Comparison of ENCODE assay signal across 1 cellular context in the genomic region with DNA sequence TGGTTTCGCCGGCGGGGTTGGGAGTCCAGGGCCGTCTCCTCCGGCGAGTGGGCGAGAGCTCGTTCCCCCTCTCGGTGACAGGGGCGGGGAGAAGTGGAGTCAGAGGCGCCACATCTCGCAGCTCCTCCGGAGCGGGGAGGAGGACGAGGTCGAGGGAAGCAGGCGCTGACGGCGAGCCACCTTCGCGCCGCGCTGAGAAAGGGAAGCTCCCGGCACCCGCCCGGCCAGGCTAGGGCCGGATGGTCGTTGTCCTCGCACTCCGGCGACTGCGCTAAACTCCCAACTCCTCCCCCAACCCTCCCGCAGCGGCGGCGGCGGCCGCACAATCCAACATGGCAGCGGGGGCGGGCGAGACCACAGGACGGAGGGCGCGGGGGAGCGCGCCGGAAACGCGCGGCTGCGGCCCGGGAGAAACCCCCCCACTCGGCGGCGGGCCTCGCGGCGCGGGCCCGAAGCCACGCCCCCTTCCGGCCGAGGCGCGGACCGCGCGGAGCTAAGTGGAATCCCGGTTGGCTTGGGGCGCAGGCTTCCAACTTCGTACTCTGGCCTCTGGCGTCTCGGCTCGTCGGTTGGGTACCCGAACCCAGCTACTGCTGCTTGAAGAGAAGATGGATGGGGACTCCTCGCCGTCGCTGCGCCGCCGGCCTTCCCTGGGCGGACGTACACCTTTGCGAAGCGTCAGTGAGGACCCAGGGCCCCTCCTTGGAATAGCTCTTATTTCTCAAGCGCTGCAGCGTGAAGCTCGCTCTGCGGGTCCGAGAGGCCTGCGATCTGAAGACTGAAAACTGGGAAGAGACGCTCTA.
TF ChIP-seq lines count a peak whose summit lies in the region.

A gene (minus strand): TSS at position 270 of the 803 bp plus-strand sequence. CDS start 269 bp downstream, at position 1.

TF ChIP-seq in HepG2, 621 proteins besides CTCF, POLR2A, EP300 and RAD21 (continued from another document and continues in another):
- TF ChIP-seq, protein P1, sequence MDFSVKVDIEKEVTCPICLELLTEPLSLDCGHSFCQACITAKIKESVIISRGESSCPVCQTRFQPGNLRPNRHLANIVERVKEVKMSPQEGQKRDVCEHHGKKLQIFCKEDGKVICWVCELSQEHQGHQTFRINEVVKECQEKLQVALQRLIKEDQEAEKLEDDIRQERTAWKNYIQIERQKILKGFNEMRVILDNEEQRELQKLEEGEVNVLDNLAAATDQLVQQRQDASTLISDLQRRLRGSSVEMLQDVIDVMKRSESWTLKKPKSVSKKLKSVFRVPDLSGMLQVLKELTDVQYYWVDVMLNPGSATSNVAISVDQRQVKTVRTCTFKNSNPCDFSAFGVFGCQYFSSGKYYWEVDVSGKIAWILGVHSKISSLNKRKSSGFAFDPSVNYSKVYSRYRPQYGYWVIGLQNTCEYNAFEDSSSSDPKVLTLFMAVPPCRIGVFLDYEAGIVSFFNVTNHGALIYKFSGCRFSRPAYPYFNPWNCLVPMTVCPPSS (IDR thresholded peaks at IDR 0.05) = no peak
- TF ChIP-seq, protein P2, sequence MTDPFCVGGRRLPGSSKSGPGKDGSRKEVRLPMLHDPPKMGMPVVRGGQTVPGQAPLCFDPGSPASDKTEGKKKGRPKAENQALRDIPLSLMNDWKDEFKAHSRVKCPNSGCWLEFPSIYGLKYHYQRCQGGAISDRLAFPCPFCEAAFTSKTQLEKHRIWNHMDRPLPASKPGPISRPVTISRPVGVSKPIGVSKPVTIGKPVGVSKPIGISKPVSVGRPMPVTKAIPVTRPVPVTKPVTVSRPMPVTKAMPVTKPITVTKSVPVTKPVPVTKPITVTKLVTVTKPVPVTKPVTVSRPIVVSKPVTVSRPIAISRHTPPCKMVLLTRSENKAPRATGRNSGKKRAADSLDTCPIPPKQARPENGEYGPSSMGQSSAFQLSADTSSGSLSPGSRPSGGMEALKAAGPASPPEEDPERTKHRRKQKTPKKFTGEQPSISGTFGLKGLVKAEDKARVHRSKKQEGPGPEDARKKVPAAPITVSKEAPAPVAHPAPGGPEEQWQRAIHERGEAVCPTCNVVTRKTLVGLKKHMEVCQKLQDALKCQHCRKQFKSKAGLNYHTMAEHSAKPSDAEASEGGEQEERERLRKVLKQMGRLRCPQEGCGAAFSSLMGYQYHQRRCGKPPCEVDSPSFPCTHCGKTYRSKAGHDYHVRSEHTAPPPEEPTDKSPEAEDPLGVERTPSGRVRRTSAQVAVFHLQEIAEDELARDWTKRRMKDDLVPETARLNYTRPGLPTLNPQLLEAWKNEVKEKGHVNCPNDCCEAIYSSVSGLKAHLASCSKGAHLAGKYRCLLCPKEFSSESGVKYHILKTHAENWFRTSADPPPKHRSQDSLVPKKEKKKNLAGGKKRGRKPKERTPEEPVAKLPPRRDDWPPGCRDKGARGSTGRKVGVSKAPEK (CRISPR knock-in tag; IDR thresholded peaks at IDR 0.05; ENCODE audit: borderline replicate concordance) = no peak
- TF ChIP-seq MYC (CRISPR knock-in tag; IDR thresholded peaks at IDR 0.05; ENCODE audit: borderline replicate concordance) (peak; percentile 45; the same call in 1 of the 2 replicates), ZNF883 (CRISPR knock-in tag; IDR thresholded peaks at IDR 0.05; ENCODE audit: not compliant biosample characterization) (no peak), CREM (IDR thresholded peaks at IDR 0.05) (no peak), CREM (CRISPR knock-in tag; IDR thresholded peaks at IDR 0.05) (no peak), MED8 (CRISPR knock-in tag; IDR thresholded peaks at IDR 0.05; ENCODE audit: insufficient replicate concordance) (no peak), RFXAP (CRISPR knock-in tag; IDR thresholded peaks at IDR 0.05; ENCODE audit: borderline replicate concordance) (no peak; the same call in 1 of the 2 replicates), ELF3 (CRISPR knock-in tag; IDR thresholded peaks at IDR 0.05) (peak; percentile 62; the same call in 1 of the 2 replicates), CBX5 (CRISPR knock-in tag; IDR thresholded peaks at IDR 0.05; ENCODE audit: borderline replicate concordance) (0 out of 2 replicates have a peak, but pooled peaks have one; percentile 31), ZFAT (CRISPR knock-in tag; conservative IDR thresholded peaks at IDR 0.05) (no peak; the same call in 1 of the 2 replicates), GATA4 (IDR thresholded peaks at IDR 0.05; ENCODE audit: borderline replicate concordance, low read depth) (0 out of 2 replicates have a peak, but pooled peaks have one; percentile 37), RBAK (CRISPR knock-in tag; IDR thresholded peaks at IDR 0.05) (0 out of 2 replicates have a peak, but pooled peaks have one; percentile 29), PRMT3 (CRISPR knock-in tag; IDR thresholded peaks at IDR 0.05; ENCODE audit: borderline replicate concordance, low read depth) (peak; percentile 87), ZNF776 (CRISPR knock-in tag; IDR thresholded peaks at IDR 0.05) (no peak), MZF1 (CRISPR knock-in tag; IDR thresholded peaks at IDR 0.05; ENCODE audit: borderline replicate concordance) (no peak), CCDC6 (CRISPR knock-in tag; IDR thresholded peaks at IDR 0.05) (peak; percentile 95), SP4 (CRISPR knock-in tag; IDR thresholded peaks at IDR 0.05) (peak; percentile 89), PHF8 (CRISPR knock-in tag; IDR thresholded peaks at IDR 0.05) (peak; percentile 80), SMAD1 (CRISPR knock-in tag; IDR thresholded peaks at IDR 0.05; ENCODE audit: borderline replicate concordance, low read depth) (0 out of 2 replicates have a peak, but pooled peaks have one; percentile 48), YY1 (IDR thresholded peaks at IDR 0.05; ENCODE audit: insufficient read depth, insufficient replicate concordance, low read depth, low read length) (peak; percentile 96), PHF5A (CRISPR knock-in tag; IDR thresholded peaks at IDR 0.05; ENCODE audit: low read depth, unreplicated experiment) (peak; percentile 23), KDM6A (CRISPR knock-in tag; IDR thresholded peaks at IDR 0.05; ENCODE audit: low read depth) (no peak), ZNF724P (CRISPR knock-in tag; IDR thresholded peaks at IDR 0.05; ENCODE audit: borderline replicate concordance) (peak; percentile 20; the same call in 1 of the 2 replicates), NONO (IDR thresholded peaks at IDR 0.05) (no peak), NONO (CRISPR knock-in tag; conservative IDR thresholded peaks at IDR 0.05) (peak; percentile 85), ZFY (CRISPR knock-in tag; IDR thresholded peaks at IDR 0.05) (peak; percentile 84), FIP1L1 (IDR thresholded peaks at IDR 0.05; ENCODE audit: borderline replicate concordance, insufficient read depth, low read depth, low read length) (no peak), ZNF101 (CRISPR knock-in tag; IDR thresholded peaks at IDR 0.05; ENCODE audit: borderline replicate concordance, low read depth) (0 out of 2 replicates have a peak, but pooled peaks have one; percentile 43), FOXC1 (CRISPR knock-in tag; IDR thresholded peaks at IDR 0.05; ENCODE audit: borderline replicate concordance) (peak; percentile 78; the same call in 1 of the 2 replicates), MAFF (IDR thresholded peaks at IDR 0.05; ENCODE audit: low read depth, low read length) (no peak), ZNF879 (CRISPR knock-in tag; IDR thresholded peaks at IDR 0.05) (no peak)
- TF ChIP-seq, protein P3, sequence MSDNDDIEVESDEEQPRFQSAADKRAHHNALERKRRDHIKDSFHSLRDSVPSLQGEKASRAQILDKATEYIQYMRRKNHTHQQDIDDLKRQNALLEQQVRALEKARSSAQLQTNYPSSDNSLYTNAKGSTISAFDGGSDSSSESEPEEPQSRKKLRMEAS (IDR thresholded peaks at IDR 0.05) = peak; percentile 88
- TF ChIP-seq, protein P4, sequence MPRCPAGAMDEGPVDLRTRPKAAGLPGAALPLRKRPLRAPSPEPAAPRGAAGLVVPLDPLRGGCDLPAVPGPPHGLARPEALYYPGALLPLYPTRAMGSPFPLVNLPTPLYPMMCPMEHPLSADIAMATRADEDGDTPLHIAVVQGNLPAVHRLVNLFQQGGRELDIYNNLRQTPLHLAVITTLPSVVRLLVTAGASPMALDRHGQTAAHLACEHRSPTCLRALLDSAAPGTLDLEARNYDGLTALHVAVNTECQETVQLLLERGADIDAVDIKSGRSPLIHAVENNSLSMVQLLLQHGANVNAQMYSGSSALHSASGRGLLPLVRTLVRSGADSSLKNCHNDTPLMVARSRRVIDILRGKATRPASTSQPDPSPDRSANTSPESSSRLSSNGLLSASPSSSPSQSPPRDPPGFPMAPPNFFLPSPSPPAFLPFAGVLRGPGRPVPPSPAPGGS (CRISPR knock-in tag; IDR thresholded peaks at IDR 0.05) = peak; percentile 77; the same call in 1 of the 2 replicates
- TF ChIP-seq, protein P5, sequence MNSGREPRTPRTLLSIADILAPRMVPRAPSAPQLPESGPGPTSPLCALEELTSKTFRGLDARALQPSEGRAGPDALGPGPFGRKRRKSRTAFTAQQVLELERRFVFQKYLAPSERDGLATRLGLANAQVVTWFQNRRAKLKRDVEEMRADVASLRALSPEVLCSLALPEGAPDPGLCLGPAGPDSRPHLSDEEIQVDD (CRISPR knock-in tag; IDR thresholded peaks at IDR 0.05; ENCODE audit: borderline replicate concordance) = peak; percentile 78; the same call in 1 of the 2 replicates
- TF ChIP-seq, protein P6, sequence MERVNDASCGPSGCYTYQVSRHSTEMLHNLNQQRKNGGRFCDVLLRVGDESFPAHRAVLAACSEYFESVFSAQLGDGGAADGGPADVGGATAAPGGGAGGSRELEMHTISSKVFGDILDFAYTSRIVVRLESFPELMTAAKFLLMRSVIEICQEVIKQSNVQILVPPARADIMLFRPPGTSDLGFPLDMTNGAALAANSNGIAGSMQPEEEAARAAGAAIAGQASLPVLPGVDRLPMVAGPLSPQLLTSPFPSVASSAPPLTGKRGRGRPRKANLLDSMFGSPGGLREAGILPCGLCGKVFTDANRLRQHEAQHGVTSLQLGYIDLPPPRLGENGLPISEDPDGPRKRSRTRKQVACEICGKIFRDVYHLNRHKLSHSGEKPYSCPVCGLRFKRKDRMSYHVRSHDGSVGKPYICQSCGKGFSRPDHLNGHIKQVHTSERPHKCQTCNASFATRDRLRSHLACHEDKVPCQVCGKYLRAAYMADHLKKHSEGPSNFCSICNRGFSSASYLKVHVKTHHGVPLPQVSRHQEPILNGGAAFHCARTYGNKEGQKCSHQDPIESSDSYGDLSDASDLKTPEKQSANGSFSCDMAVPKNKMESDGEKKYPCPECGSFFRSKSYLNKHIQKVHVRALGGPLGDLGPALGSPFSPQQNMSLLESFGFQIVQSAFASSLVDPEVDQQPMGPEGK (CRISPR knock-in tag; IDR thresholded peaks at IDR 0.05) = peak; percentile 64
- TF ChIP-seq, protein P7, sequence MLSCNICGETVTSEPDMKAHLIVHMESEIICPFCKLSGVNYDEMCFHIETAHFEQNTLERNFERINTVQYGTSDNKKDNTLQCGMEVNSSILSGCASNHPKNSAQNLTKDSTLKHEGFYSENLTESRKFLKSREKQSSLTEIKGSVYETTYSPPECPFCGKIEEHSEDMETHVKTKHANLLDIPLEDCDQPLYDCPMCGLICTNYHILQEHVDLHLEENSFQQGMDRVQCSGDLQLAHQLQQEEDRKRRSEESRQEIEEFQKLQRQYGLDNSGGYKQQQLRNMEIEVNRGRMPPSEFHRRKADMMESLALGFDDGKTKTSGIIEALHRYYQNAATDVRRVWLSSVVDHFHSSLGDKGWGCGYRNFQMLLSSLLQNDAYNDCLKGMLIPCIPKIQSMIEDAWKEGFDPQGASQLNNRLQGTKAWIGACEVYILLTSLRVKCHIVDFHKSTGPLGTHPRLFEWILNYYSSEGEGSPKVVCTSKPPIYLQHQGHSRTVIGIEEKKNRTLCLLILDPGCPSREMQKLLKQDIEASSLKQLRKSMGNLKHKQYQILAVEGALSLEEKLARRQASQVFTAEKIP (CRISPR knock-in tag; IDR thresholded peaks at IDR 0.05; ENCODE audit: borderline replicate concordance) = no peak
- TF ChIP-seq, protein P8, sequence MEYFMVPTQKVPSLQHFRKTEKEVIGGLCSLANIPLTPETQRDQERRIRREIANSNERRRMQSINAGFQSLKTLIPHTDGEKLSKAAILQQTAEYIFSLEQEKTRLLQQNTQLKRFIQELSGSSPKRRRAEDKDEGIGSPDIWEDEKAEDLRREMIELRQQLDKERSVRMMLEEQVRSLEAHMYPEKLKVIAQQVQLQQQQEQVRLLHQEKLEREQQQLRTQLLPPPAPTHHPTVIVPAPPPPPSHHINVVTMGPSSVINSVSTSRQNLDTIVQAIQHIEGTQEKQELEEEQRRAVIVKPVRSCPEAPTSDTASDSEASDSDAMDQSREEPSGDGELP (IDR thresholded peaks at IDR 0.05; ENCODE audit: borderline replicate concordance, low read depth) = peak; percentile 33; the same call in 1 of the 2 replicates
- TF ChIP-seq, protein P9, sequence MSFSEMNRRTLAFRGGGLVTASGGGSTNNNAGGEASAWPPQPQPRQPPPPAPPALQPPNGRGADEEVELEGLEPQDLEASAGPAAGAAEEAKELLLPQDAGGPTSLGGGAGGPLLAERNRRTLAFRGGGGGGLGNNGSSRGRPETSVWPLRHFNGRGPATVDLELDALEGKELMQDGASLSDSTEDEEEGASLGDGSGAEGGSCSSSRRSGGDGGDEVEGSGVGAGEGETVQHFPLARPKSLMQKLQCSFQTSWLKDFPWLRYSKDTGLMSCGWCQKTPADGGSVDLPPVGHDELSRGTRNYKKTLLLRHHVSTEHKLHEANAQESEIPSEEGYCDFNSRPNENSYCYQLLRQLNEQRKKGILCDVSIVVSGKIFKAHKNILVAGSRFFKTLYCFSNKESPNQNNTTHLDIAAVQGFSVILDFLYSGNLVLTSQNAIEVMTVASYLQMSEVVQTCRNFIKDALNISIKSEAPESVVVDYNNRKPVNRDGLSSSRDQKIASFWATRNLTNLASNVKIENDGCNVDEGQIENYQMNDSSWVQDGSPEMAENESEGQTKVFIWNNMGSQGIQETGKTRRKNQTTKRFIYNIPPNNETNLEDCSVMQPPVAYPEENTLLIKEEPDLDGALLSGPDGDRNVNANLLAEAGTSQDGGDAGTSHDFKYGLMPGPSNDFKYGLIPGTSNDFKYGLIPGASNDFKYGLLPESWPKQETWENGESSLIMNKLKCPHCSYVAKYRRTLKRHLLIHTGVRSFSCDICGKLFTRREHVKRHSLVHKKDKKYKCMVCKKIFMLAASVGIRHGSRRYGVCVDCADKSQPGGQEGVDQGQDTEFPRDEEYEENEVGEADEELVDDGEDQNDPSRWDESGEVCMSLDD (CRISPR knock-in tag; IDR thresholded peaks at IDR 0.05; ENCODE audit: borderline replicate concordance) = no peak
- TF ChIP-seq, protein P10, sequence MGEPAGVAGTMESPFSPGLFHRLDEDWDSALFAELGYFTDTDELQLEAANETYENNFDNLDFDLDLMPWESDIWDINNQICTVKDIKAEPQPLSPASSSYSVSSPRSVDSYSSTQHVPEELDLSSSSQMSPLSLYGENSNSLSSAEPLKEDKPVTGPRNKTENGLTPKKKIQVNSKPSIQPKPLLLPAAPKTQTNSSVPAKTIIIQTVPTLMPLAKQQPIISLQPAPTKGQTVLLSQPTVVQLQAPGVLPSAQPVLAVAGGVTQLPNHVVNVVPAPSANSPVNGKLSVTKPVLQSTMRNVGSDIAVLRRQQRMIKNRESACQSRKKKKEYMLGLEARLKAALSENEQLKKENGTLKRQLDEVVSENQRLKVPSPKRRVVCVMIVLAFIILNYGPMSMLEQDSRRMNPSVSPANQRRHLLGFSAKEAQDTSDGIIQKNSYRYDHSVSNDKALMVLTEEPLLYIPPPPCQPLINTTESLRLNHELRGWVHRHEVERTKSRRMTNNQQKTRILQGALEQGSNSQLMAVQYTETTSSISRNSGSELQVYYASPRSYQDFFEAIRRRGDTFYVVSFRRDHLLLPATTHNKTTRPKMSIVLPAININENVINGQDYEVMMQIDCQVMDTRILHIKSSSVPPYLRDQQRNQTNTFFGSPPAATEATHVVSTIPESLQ (CRISPR knock-in tag; conservative IDR thresholded peaks at IDR 0.05) = 0 out of 2 replicates have a peak, but pooled peaks have one; percentile 12
